ENCODE assay signal across 8 cellular contexts in the genomic region with DNA sequence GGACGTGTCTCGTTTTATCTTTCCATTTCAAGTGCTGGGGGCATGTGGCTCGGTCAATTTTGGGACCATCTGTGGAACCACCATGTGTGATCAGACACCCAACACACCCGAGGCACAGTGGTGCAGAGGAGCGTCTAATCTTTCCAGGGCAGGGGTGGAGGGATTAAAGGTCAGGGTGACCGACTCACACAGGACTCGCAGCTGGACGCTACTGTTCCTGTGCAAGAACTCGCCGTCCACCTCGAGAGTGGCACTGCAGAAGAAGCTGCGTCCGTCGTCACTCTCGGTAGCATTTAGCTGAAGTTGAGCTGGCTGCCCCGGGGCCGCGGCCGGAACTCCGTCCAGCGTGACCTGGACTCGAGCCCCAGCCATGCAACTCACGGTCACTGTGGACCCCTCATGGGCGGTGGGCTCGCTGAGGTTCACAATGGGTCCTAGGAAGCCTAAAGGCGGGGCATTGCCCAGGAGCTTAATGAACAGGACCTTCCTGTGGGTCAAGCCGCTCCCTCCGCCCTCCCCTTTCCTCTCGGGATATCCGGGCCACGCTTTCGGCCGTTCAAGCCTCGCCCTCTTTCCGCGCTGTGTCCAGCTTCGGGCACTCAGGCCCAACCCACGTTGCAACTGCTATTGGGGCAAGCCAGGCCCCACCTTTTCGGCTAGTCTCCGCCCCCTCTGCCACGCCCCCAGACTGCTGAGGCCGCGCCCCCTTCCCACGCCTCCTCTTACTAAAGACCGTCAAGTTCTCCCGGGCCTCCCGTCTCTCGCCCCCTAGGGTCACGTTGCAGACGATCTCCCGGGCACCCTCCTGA. TPM values are rescaled to one million over a fixed set of nuclear protein-coding genes. Genes with fewer than 3 reads are reported as not detected.
DNase-seq lines count a peak whose midpoint lies in the region; ATAC-seq and TF ChIP-seq lines count a peak whose summit lies in the region.

No MANE protein-coding gene starts in this region.

- POLR2A ChIA-PET in CD4-positive, alpha-beta memory T cell (lab: Charles Lee; ENCODE audit: partially characterized antibody) = interaction anchor here (0.6 to 3.6 kb wide), 10 partner anchors 9 to 1821 kb away, joined by 3 to 33 read pairs (median 5); partner anchors contain the start of genes FDX2, ICAM1, TYK2 and ZNF414

- H3K27me3 ChIP-seq in CD4-positive, alpha-beta memory T cell (ENCODE audit: insufficient read depth, low read length) = no peaks in the 10 kb centered on the region

- H3K4me1 Mint-ChIP-seq in CD4-positive, alpha-beta memory T cell = peaks cover 18 to 70% (median 41%) of the 10 kb centered on the region in 4 donors
- peaks cover 21 to 24% (median 23%) of the 10 kb centered on the region in 3 donors for H3K4me1 Mint-ChIP-seq in IgD-negative memory B cell
- peaks cover 32% of the 10 kb centered on the region for H3K4me1 Mint-ChIP-seq in brain

- DNase-seq in CD4-positive, alpha-beta memory T cell = peak in 1 of 5 donors; percentile 10
- peak; percentile 14 for DNase-seq in SHP77 treated with DMSO at 0.1 percent for 48 hours (lab: John Stamatoyannopoulos, UW)
- DNase-seq in hippocampal formation (lab: John Stamatoyannopoulos, UW) = peak; percentile 34 to 43
- peak; percentile 84 for DNase-seq in pulmonary artery endothelial cell (ENCODE audit: low read depth, low spot score)
- DNase-seq in NCI-H2107 (lab: John Stamatoyannopoulos, UW) = no peak

- no peaks in the 10 kb centered on the region for H3K27me3 Mint-ChIP-seq in CD4-positive, alpha-beta memory T cell
- H3K27me3 Mint-ChIP-seq in IgD-negative memory B cell (no peaks in the 10 kb centered on the region), brain (peaks cover 12% of the 10 kb centered on the region)

- H3K36me3 Mint-ChIP-seq in CD4-positive, alpha-beta memory T cell = peaks cover 14 to 46% of the 10 kb centered on the region in 2 donors
- no peaks in the 10 kb centered on the region for H3K36me3 Mint-ChIP-seq in IgD-negative memory B cell
- peaks cover 15% of the 10 kb centered on the region for H3K36me3 Mint-ChIP-seq in brain

- no peaks in the 10 kb centered on the region for H3K9me3 ChIP-seq in CD4-positive, alpha-beta memory T cell (ENCODE audit: control insufficient read depth in 1 of 2, low read length in 2 of 2)

- peak overlapping the region in 6 of 7 donors; percentile 46 to 98 (median 75) for H3K27ac Mint-ChIP-seq in CD4-positive, alpha-beta memory T cell
- H3K27ac Mint-ChIP-seq in IgD-negative memory B cell (peak overlapping the region in 1 of 3 donors; percentile 100), brain (peak overlapping the region in 4 of 5 experiments; percentile 42 to 99 (median 94))

- peaks cover 54% of the 10 kb centered on the region for H3K4me1 ChIP-seq in CD4-positive, alpha-beta memory T cell (ENCODE audit: insufficient read depth, low read length)

- H3K4me3 ChIP-seq in CD4-positive, alpha-beta memory T cell (ENCODE audit: low read length in 2 of 2) = no peak overlapping the region

- CTCF ChIA-PET in CD4-positive, alpha-beta memory T cell (lab: Charles Lee; ENCODE audit: partially characterized antibody) = interaction anchor here (1.1 to 1.3 kb wide), 2 partner anchors 54 to 65 kb away, joined by 3 to 4 read pairs; no protein-coding TSS in a partner anchor

- no peak for TF ChIP-seq CTCF in brain (conservative IDR thresholded peaks at IDR 0.05)

- peak overlapping the region; percentile 88 for H3K27ac ChIP-seq in CD4-positive, alpha-beta memory T cell (ENCODE audit: low read depth, low read length)

- H3K9me3 Mint-ChIP-seq in CD4-positive, alpha-beta memory T cell = no peaks in the 10 kb centered on the region
- H3K9me3 Mint-ChIP-seq in IgD-negative memory B cell (no peaks in the 10 kb centered on the region), brain (no peaks in the 10 kb centered on the region)

- peak overlapping the region in 5 of 8 donors; percentile 41 to 95 (median 46) for H3K4me3 Mint-ChIP-seq in CD4-positive, alpha-beta memory T cell
- peak overlapping the region; percentile 16 to 99 (median 47) for H3K4me3 Mint-ChIP-seq in IgD-negative memory B cell
- peak overlapping the region; percentile 97 to 99 (median 99) for H3K4me3 Mint-ChIP-seq in brain

- intact Hi-C loops in CD4-positive, alpha-beta memory T cell (cut with micrococcal nuclease) = loop anchor here (5.0 kb wide), 1 partner anchor 517 kb away; the partner anchor contains the start of gene FBXL12

- ATAC-seq in HG03442 (IDR thresholded peaks at IDR 0.05; ENCODE audit: unreplicated experiment) = no peak

- peaks cover 31% of the 10 kb centered on the region for H3K36me3 ChIP-seq in CD4-positive, alpha-beta memory T cell (ENCODE audit: insufficient read depth, low read length)

RNA-seq across cellular contexts. Expression of gene RAVER1, which starts 1.2 kb away (rescaled TPM):
- 10 to 100 TPM; 46.1 to 56.1 TPM for total RNA-seq in CD4-positive, alpha-beta memory T cell
- 10 to 100 TPM in 1 of 2 donors, 1 to 10 TPM in 1; 6.8 to 28.4 TPM for polyA plus RNA-seq in CD4-positive, alpha-beta memory T cell
- 25.9 TPM for polyA plus RNA-seq in IgD-negative memory B cell
- 51.7 TPM for polyA plus RNA-seq in brain (ENCODE audit: insufficient read depth, low read depth, low replicate concordance)
- 10.3 and 13.8 TPM in 2 replicates for total RNA-seq in pulmonary artery endothelial cell

RNA-seq across cellular contexts. Expression of gene ICAM3, which starts 4.9 kb away (rescaled TPM):
- total RNA-seq in CD4-positive, alpha-beta memory T cell = 100 to 1,000 TPM; 191 to 193 TPM
- 100 to 1,000 TPM; 240 to 287 TPM for polyA plus RNA-seq in CD4-positive, alpha-beta memory T cell
- 230 TPM for polyA plus RNA-seq in IgD-negative memory B cell
- polyA plus RNA-seq in brain (ENCODE audit: insufficient read depth, low read depth, low replicate concordance) = 3.4 TPM
- total RNA-seq in pulmonary artery endothelial cell = 11.1 TPM in 2 replicates

RNA-seq across cellular contexts. Expression of gene FDX2, which starts 18.7 kb away (rescaled TPM):
- 10 to 100 TPM; 10.7 to 11.3 TPM for total RNA-seq in CD4-positive, alpha-beta memory T cell
- 10 to 100 TPM; 10.6 to 13.6 TPM for polyA plus RNA-seq in CD4-positive, alpha-beta memory T cell
- polyA plus RNA-seq in IgD-negative memory B cell = 12.8 TPM
- polyA plus RNA-seq in brain (ENCODE audit: insufficient read depth, low read depth, low replicate concordance) = 59.5 TPM
- 21.8 and 25.8 TPM in 2 replicates for total RNA-seq in pulmonary artery endothelial cell

RNA-seq across cellular contexts. Expression of gene ZGLP1, which starts 24.9 kb away (rescaled TPM):
- total RNA-seq in CD4-positive, alpha-beta memory T cell = 1 to 10 TPM; 7.1 to 7.7 TPM
- polyA plus RNA-seq in CD4-positive, alpha-beta memory T cell = under 1 TPM in 1 of 2 donors, not detected in 1; 0.32 TPM
- polyA plus RNA-seq in IgD-negative memory B cell (2.6 TPM), brain (ENCODE audit: insufficient read depth, low read depth, low replicate concordance) (0.87 TPM)
- 0.26 and 0.56 TPM in 2 replicates for total RNA-seq in pulmonary artery endothelial cell

RNA-seq across cellular contexts. Expression of gene ICAM5, which starts 44.8 kb away (rescaled TPM):
- total RNA-seq in CD4-positive, alpha-beta memory T cell = under 1 TPM in 1 of 2 experiments, not detected in 1; 0.36 TPM
- polyA plus RNA-seq in CD4-positive, alpha-beta memory T cell = under 1 TPM in 1 of 2 donors, not detected in 1; 0.20 TPM
- polyA plus RNA-seq in IgD-negative memory B cell (not detected), brain (ENCODE audit: insufficient read depth, low read depth, low replicate concordance) (6.4 TPM)
- total RNA-seq in pulmonary artery endothelial cell = 0.13 and 0.25 TPM in 2 replicates

Comparison
In these comparisons a context has a peak if more than half of its experiments do, and no peak if none do; other contexts are left out.
1. H3K4me3 Mint-ChIP-seq: peak in every context shown above with its lines; median percentile 99 in brain; 47 in IgD-negative memory B cell; 46 in CD4-positive, alpha-beta memory T cell.
2. RNA of gene ICAM3, which starts 4.9 kb away (polyA plus RNA-seq): 240 to 287 TPM in CD4-positive, alpha-beta memory T cell and 230 TPM in IgD-negative memory B cell (single experiment); 3.4 TPM in brain (single experiment); every median in the first group is over 10 times any median in the second.